9 cellular contexts compared by ENCODE assay signal in genomic region chr10:44958897-44959242, GRCh38. TPM values are rescaled to one million over a fixed set of nuclear protein-coding genes. Genes with fewer than 3 reads are reported as not detected.
DNase-seq lines count a peak whose midpoint lies in the region; ATAC-seq and TF ChIP-seq lines count a peak whose summit lies in the region.
"Had no signal": no experiment of that assay in that cellular context is flagged by ENCODE, and none has a peak within 500 bp of the region (broad histone marks: within the 10 kb centered on the region; RNA-seq: fewer than 3 reads in every experiment).

No MANE protein-coding gene starts in this region.

- H3K9me3 Mint-ChIP-seq in mesothelial cell of epicardium = no peaks in the 10 kb centered on the region

- peak overlapping the region; percentile 97 for H2AFZ ChIP-seq in mammary epithelial cell (ENCODE audit: low read depth, low read length)

- no peaks in the 10 kb centered on the region for H3K27me3 Mint-ChIP-seq in mesothelial cell of epicardium (ENCODE audit: low read depth)

- DNase-seq in heart right ventricle (no peak), left cardiac atrium (no peak), mammary epithelial cell (no peak), mesothelial cell of epicardium (ENCODE audit: low spot score in 2 of 2, unreplicated experiment in 2 of 2) (no peak), vagina (ENCODE audit: extremely low spot score in 2 of 2) (no peak), HuH-7 (ENCODE audit: low spot score) (no peak), middle frontal gyrus (ENCODE audit: extremely low spot score, low spot score) (no peak), T-helper 9 cell (no peak)

- peak overlapping the region; percentile 89 to 98 (median 94) for H3K27ac ChIP-seq in heart right ventricle
- peak overlapping the region; percentile 49 for H3K27ac ChIP-seq in mammary epithelial cell (ENCODE audit: insufficient read depth, low read depth, low read length)
- H3K27ac ChIP-seq in vagina = peak overlapping the region; percentile 83

- CTCF ChIA-PET in mammary epithelial cell (lab: Charles Lee; ENCODE audit: low non-redundant PET) = no interaction called here

- H3K4me3 Mint-ChIP-seq in mesothelial cell of epicardium = peak overlapping the region; percentile 82

- H3K9ac ChIP-seq in mammary epithelial cell (ENCODE audit: insufficient read depth, low read length) = peak overlapping the region; percentile 77

- WGBS in heart right ventricle, 2 donors = 6 to 8% methylated on average over 6 of the region's 6 CpGs
- WGBS in mammary epithelial cell (ENCODE audit: low coverage, missing lambda C conversion rate) = 0% methylated on average over 4 of the region's 6 CpGs

- peaks cover 0 to 21% (median 6%) of the 10 kb centered on the region in 9 donors for H3K36me3 ChIP-seq in heart right ventricle
- H3K36me3 ChIP-seq in mammary epithelial cell (ENCODE audit: insufficient read depth, low read length) = no peaks in the 10 kb centered on the region
- H3K36me3 ChIP-seq in vagina = no peaks in the 10 kb centered on the region

- peaks cover 38% of the 10 kb centered on the region for H3K4me1 Mint-ChIP-seq in mesothelial cell of epicardium

- peak overlapping the region; percentile 84 for H3K4me2 ChIP-seq in mammary epithelial cell (ENCODE audit: insufficient read depth, low read depth, low read length)

- dilution Hi-C loops in mammary epithelial cell (cut with HindIII; ENCODE audit: low sequenced_read_pairs) = no loop called here

- intact Hi-C loops in heart right ventricle (cut with DNase I) = loop anchor here in 1 of 10 donors (2.0 kb wide), 1 partner anchor 26 kb away; no protein-coding TSS in a partner anchor
- intact Hi-C loops in left cardiac atrium (cut with DNase I) = no loop called here
- intact Hi-C loops in mammary epithelial cell (cut with micrococcal nuclease) = no loop called here
- intact Hi-C loops in vagina (cut with DNase I) = no loop called here

- H4K20me1 ChIP-seq in mammary epithelial cell (ENCODE audit: insufficient read depth, low read length) = no peaks in the 10 kb centered on the region

- ATAC-seq in heart right ventricle (peak in 4 of 8 donors; percentile 0 to 4 (median 0)), left cardiac atrium (no peak)

- H3K9me3 ChIP-seq in heart right ventricle = peaks cover 0 to 6% (median 0%) of the 10 kb centered on the region in 11 donors
- H3K9me3 ChIP-seq in mammary epithelial cell (replicated peaks; ENCODE audit: insufficient read depth, low read length) = no peaks in the 10 kb centered on the region
- no peaks in the 10 kb centered on the region for H3K9me3 ChIP-seq in vagina

- peak overlapping the region; percentile 62 for H3K27ac Mint-ChIP-seq in mesothelial cell of epicardium

- H3K79me2 ChIP-seq in mammary epithelial cell (ENCODE audit: insufficient read depth, low read length) = peaks cover 11% of the 10 kb centered on the region

- TF ChIP-seq CTCF in heart right ventricle (IDR thresholded peaks at IDR 0.05) (no peak), mammary epithelial cell (conservative IDR thresholded peaks at IDR 0.05 in 1 of 2, IDR thresholded peaks at IDR 0.05 in 1 of 2; ENCODE audit: extremely low read depth in 1 of 2, insufficient read depth in 1 of 2, low read depth in 1 of 2, low read length in 2 of 2) (no peak), mesothelial cell of epicardium (IDR thresholded peaks at IDR 0.05; ENCODE audit: unreplicated experiment) (no peak), vagina (IDR thresholded peaks at IDR 0.05) (no peak)

- peaks cover 14% of the 10 kb centered on the region for H3K36me3 Mint-ChIP-seq in mesothelial cell of epicardium

- in situ Hi-C loops in mammary epithelial cell (cut with MboI; ENCODE audit: low sequenced_read_pairs in 2 of 2) = no loop called here

- BruUV-seq in mammary epithelial cell (replicated peaks; lab: Mats Ljungman, UMichigan) = no TSS peak

- H3K27me3 ChIP-seq in heart right ventricle (no peaks in the 10 kb centered on the region), mammary epithelial cell (ENCODE audit: insufficient read depth, low read length) (no peaks in the 10 kb centered on the region), vagina (no peaks in the 10 kb centered on the region)

- TF ChIP-seq POLR2A in vagina (IDR thresholded peaks at IDR 0.05) = no peak

- peak overlapping the region; percentile 65 to 92 (median 74) for H3K4me3 ChIP-seq in heart right ventricle
- peak overlapping the region; percentile 75 to 87 (median 80) for H3K4me3 ChIP-seq in mammary epithelial cell (replicated peaks in 1 of 3; ENCODE audit: insufficient read depth in 1 of 3, low read depth in 2 of 3, low read length in 3 of 3)
- peak overlapping the region; percentile 63 to 75 for H3K4me3 ChIP-seq in vagina

- H3K4me1 ChIP-seq in heart right ventricle (peaks cover 17 to 81% (median 75%) of the 10 kb centered on the region in 9 donors), mammary epithelial cell (ENCODE audit: insufficient read depth, low read length) (peaks cover 18% of the 10 kb centered on the region), vagina (peaks cover 50% of the 10 kb centered on the region)

RNA-seq across cellular contexts. Expression of gene RASSF4, which starts 0.7 kb away (rescaled TPM):
- total RNA-seq in heart right ventricle (100 to 1,000 TPM in 2 of 10 donors, 10 to 100 TPM in 8; 73.3 to 120 (median 79.9) TPM), left cardiac atrium (10 to 100 TPM; 48.9 to 71.5 TPM), mammary epithelial cell (1 to 10 TPM; 1.4 to 4.0 TPM), mesothelial cell of epicardium (15.4 to 16.6 TPM (median 16.3 TPM) in 3 replicates), vagina (29.2 TPM)
- polyA plus RNA-seq in heart right ventricle (10 to 100 TPM; 41.2 to 89.4 TPM), mammary epithelial cell (3.4 TPM)
- polyA minus RNA-seq in mammary epithelial cell = 8.9 TPM

RNA-seq across cellular contexts. Expression of gene DEPP1, which starts 19.7 kb away (rescaled TPM):
- total RNA-seq in heart right ventricle (100 to 1,000 TPM in 1 of 10 donors, 10 to 100 TPM in 9; 10.0 to 172 (median 23.8) TPM), left cardiac atrium (10 to 100 TPM; 36.7 to 49.2 TPM), mammary epithelial cell (10 to 100 TPM; 25.0 to 45.6 TPM), mesothelial cell of epicardium (8.0 to 11.1 TPM (median 10.1 TPM) in 3 replicates), vagina (155 TPM)
- polyA plus RNA-seq in heart right ventricle (10 to 100 TPM; 27.6 to 40.3 TPM), mammary epithelial cell (139 TPM)
- 230 TPM for polyA minus RNA-seq in mammary epithelial cell

RNA-seq across cellular contexts. Expression of gene ZNF22, which starts 41.9 kb away (rescaled TPM):
- 10 to 100 TPM; 11.0 to 17.2 (median 15.4) TPM for total RNA-seq in heart right ventricle
- polyA plus RNA-seq in heart right ventricle = 10 to 100 TPM; 16.2 to 16.3 TPM
- total RNA-seq in left cardiac atrium = 10 to 100 TPM; 18.9 to 21.1 TPM
- 1 to 10 TPM; 7.2 to 7.7 TPM for total RNA-seq in mammary epithelial cell
- 2.7 TPM for polyA plus RNA-seq in mammary epithelial cell
- 1.9 TPM for polyA minus RNA-seq in mammary epithelial cell
- total RNA-seq in mesothelial cell of epicardium = 44.7 to 46.8 TPM (median 45.2 TPM) in 3 replicates
- 20.6 TPM for total RNA-seq in vagina

RNA-seq across cellular contexts. Expression of gene TMEM72, which starts 47.7 kb away (rescaled TPM):
- under 1 TPM in 2 of 10 donors, not detected in 8; 0.17 to 0.22 TPM for total RNA-seq in heart right ventricle
- not detected for polyA plus RNA-seq in heart right ventricle
- total RNA-seq in left cardiac atrium = under 1 TPM; 0.21 to 0.27 TPM
- total RNA-seq in mammary epithelial cell = not detected
- polyA plus RNA-seq in mammary epithelial cell = not detected
- polyA minus RNA-seq in mammary epithelial cell = not detected
- total RNA-seq in mesothelial cell of epicardium = 0.67 to 0.71 TPM (median 0.68 TPM) in 3 replicates
- not detected for total RNA-seq in vagina
- total RNA-seq: lung microvascular endothelial cell had no signal
